14 cellular contexts compared by ENCODE assay signal in the genomic region with DNA sequence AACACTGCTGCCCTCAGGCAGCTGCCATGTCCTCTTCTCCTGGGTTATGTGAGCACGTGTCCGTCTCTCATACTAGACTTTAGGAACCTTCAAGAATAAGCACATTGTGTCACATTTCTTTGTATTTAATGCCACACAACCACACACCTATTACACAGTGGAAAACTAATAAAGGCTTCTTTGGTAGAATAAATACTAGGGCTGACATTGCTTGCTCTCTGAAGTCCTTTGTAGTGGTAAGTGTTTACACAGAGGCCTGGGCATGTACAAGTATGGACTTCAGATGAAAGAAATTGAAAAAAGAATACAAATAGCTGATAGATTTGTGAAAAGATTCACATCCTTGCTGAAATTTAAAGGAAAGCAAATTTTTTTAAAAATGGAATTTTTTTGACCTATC.
DNase-seq lines count a peak whose midpoint lies in the region; ATAC-seq and TF ChIP-seq lines count a peak whose summit lies in the region.
"Had no signal": no experiment of that assay in that cellular context is flagged by ENCODE, and none has a peak within 500 bp of the region (broad histone marks: within the 10 kb centered on the region; RNA-seq: fewer than 3 reads in every experiment).

No MANE protein-coding gene starts in this region.

- no peak overlapping the region for H3K4me3 ChIP-seq in left lung
- H3K4me3 ChIP-seq: BLaER1 treated with 17β-estradiol and CSF1 and Interleukin-3, amounts not matched to agents 10 nM and 100 nM; GM12878; HAP-1 had no signal

- intact Hi-C loops in left lung (cut with DNase I), result no loop called here

- DNase-seq in DMS153 (lab: John Stamatoyannopoulos, UW) (peak; percentile 72), DMS79 (lab: John Stamatoyannopoulos, UW) (peak; percentile 22), NCI-H345 (lab: John Stamatoyannopoulos, UW) (peak; percentile 51), left lung (no peak), cerebellar cortex (ENCODE audit: low spot score) (no peak), mucosa of gallbladder (ENCODE audit: low spot score) (no peak)
- DNase-seq: CD8-positive, alpha-beta T cell; DMS 273 treated with DMSO at 0.1 percent for 48 hours; DND-41; EL had no signal

- TF ChIP-seq CTCF in left lung (IDR thresholded peaks at IDR 0.05), result no peak

- no peaks in the 10 kb centered on the region for H3K9me3 ChIP-seq in left lung
- H3K9me3 ChIP-seq: HAP-1 had no signal

- H3K36me3 ChIP-seq in left lung, result no peaks in the 10 kb centered on the region
- H3K36me3 ChIP-seq: BLaER1 treated with 17β-estradiol and CSF1 and Interleukin-3, amounts not matched to agents 10 nM and 100 nM; HAP-1 had no signal

- H3K4me1 ChIP-seq in left lung, result no peaks in the 10 kb centered on the region
- H3K4me1 ChIP-seq: BLaER1 treated with 17β-estradiol and CSF1 and Interleukin-3, amounts not matched to agents 10 nM and 100 nM; HAP-1 had no signal

- H3K27ac ChIP-seq in left lung, result no peak overlapping the region
- H3K27ac ChIP-seq: BLaER1 treated with 17β-estradiol and CSF1 and Interleukin-3, amounts not matched to agents 10 nM and 100 nM had no signal

- no peaks in the 10 kb centered on the region for H3K27me3 ChIP-seq in left lung
- H3K27me3 ChIP-seq: BLaER1 treated with 17β-estradiol and CSF1 and Interleukin-3, amounts not matched to agents 10 nM and 100 nM had no signal

- ATAC-seq in left lung (peak; percentile 96), HG02588 (IDR thresholded peaks at IDR 0.05; ENCODE audit: unreplicated experiment) (no peak)
- ATAC-seq: CD8-positive, alpha-beta T cell; GM12878 had no signal

Comparison
In these comparisons a context has a peak if more than half of its experiments do, and no peak if none do; other contexts are left out.
1. DNase-seq: peak in DMS153 (single experiment), DMS79 (single experiment) and NCI-H345 (single experiment); none in left lung (0 of 2), cerebellar cortex (single experiment) and mucosa of gallbladder (single experiment).